Comparison of ENCODE assay signal across 9 cellular contexts in genomic region chr6:219641-220198, GRCh38.
DNase-seq lines count a peak whose midpoint lies in the region; ATAC-seq and TF ChIP-seq lines count a peak whose summit lies in the region.
"Had no signal": no experiment of that assay in that cellular context is flagged by ENCODE, and none has a peak within 500 bp of the region (broad histone marks: within the 10 kb centered on the region; RNA-seq: fewer than 3 reads in every experiment).

No MANE protein-coding gene starts in this region.

- no peaks in the 10 kb centered on the region for H3K36me3 ChIP-seq in neuronal stem cell (replicated peaks in 1 of 2; ENCODE audit: control insufficient read depth in 2 of 2, insufficient read depth in 2 of 2, low read length in 2 of 2)

- no CpG with 5 or more reads among the region's 17 CpGs for WGBS in neuronal stem cell (ENCODE audit: extremely low coverage in 2 of 2, insufficient read length in 2 of 2, insufficient replicate concordance in 1 of 2), 2 donors

- peak overlapping the region; percentile 9 for H2BK12ac ChIP-seq in neuronal stem cell (ENCODE audit: low read length)

- H2AK5ac ChIP-seq in neuronal stem cell (ENCODE audit: low read depth, low read length), result peak overlapping the region; percentile 58

- peaks cover 7 to 12% of the 10 kb centered on the region in 2 donors for H3K4me1 ChIP-seq in neuronal stem cell (ENCODE audit: control insufficient read depth in 2 of 2, insufficient read depth in 1 of 2, low read depth in 1 of 2, low read length in 2 of 2)

- no peak overlapping the region for H4K91ac ChIP-seq in neuronal stem cell (ENCODE audit: low read depth, low read length, poor library complexity)

- H4K8ac ChIP-seq in neuronal stem cell (ENCODE audit: low read depth, low read length), result peak overlapping the region; percentile 86

- H3K4me3 ChIP-seq in fibroblast of pulmonary artery (replicated peaks; ENCODE audit: low read depth, low read length), result no peak overlapping the region
- H3K4me3 ChIP-seq in neuronal stem cell (ENCODE audit: low read length in 2 of 2), result no peak overlapping the region

- TF ChIP-seq CTCF in fibroblast of pulmonary artery (IDR thresholded peaks at IDR 0.05; ENCODE audit: low read length, missing control alignments), result no peak

- H3K27ac ChIP-seq in neuronal stem cell (replicated peaks; ENCODE audit: low read length), result no peak overlapping the region

- H2AFZ ChIP-seq in neuronal stem cell (ENCODE audit: low read length), result peak overlapping the region; percentile 84

- H3K4me2 ChIP-seq in neuronal stem cell (ENCODE audit: insufficient read depth, low read length, poor library complexity, severe bottlenecking), result no peak overlapping the region

- peaks cover 0 to 2% (median 0%) of the 10 kb centered on the region in 3 experiments for H3K27me3 ChIP-seq in neuronal stem cell (ENCODE audit: control insufficient read depth in 3 of 3, insufficient read depth in 3 of 3, low read depth in 1 of 3, low read length in 3 of 3)

- no peak overlapping the region for H2BK120ac ChIP-seq in neuronal stem cell (ENCODE audit: low read depth, low read length)

- no peak for ATAC-seq in HG02678 (IDR thresholded peaks at IDR 0.05; ENCODE audit: unreplicated experiment)
- no peak for ATAC-seq in GM21825 (IDR thresholded peaks at IDR 0.05; ENCODE audit: unreplicated experiment)

- H2BK15ac ChIP-seq in neuronal stem cell (ENCODE audit: low read length), result no peak overlapping the region

- peak; percentile 20 for DNase-seq in ELF-1 (ENCODE audit: low read depth, low spot score)
- peak; percentile 91 for DNase-seq in NOMO-1 treated with DMSO at 0.1 percent for 48 hours (lab: John Stamatoyannopoulos, UW; ENCODE audit: unreplicated experiment)
- DNase-seq in fibroblast of pulmonary artery (ENCODE audit: low read depth), result peak; percentile 47
- no peak for DNase-seq in neuronal stem cell (ENCODE audit: low spot score)
- no peak for DNase-seq in NCI-H2081 (lab: John Stamatoyannopoulos, UW)
- DNase-seq in NCI-H1092 (lab: John Stamatoyannopoulos, UW), result no peak
- DNase-seq: activated T-cell treated with anti-CD3 and anti-CD28 coated beads for 4 hours had no signal

- H3K4ac ChIP-seq in neuronal stem cell (ENCODE audit: low read length), result no peak overlapping the region

- H3K18ac ChIP-seq in neuronal stem cell (ENCODE audit: low read length), result peak overlapping the region; percentile 74

- no peak overlapping the region for H3K23ac ChIP-seq in neuronal stem cell (ENCODE audit: low read depth, low read length, poor library complexity)

- no peaks in the 10 kb centered on the region for H3K79me1 ChIP-seq in neuronal stem cell (ENCODE audit: low read depth, low read length)

- H2BK5ac ChIP-seq in neuronal stem cell (ENCODE audit: low read length), result no peak overlapping the region

- H3K9ac ChIP-seq in neuronal stem cell (ENCODE audit: low read depth, low read length, poor library complexity), result no peak overlapping the region

- H3K9me3 ChIP-seq in neuronal stem cell (replicated peaks in 1 of 2; ENCODE audit: control insufficient read depth in 2 of 2, insufficient read depth in 1 of 2, low read depth in 1 of 2, low read length in 2 of 2), result no peaks in the 10 kb centered on the region

- peak overlapping the region; percentile 42 for H3K14ac ChIP-seq in neuronal stem cell (ENCODE audit: low read length)

Comparison
In these comparisons a context has a peak if more than half of its experiments do, and no peak if none do; other contexts are left out.
1. DNase-seq: peak in ELF-1 (single experiment), NOMO-1 treated with DMSO at 0.1 percent for 48 hours (single experiment) and fibroblast of pulmonary artery (single experiment); none in neuronal stem cell (single experiment), NCI-H2081 (0 of 2) and NCI-H1092 (single experiment).